ENCODE assay signal across 18 cellular contexts in the genomic region with DNA sequence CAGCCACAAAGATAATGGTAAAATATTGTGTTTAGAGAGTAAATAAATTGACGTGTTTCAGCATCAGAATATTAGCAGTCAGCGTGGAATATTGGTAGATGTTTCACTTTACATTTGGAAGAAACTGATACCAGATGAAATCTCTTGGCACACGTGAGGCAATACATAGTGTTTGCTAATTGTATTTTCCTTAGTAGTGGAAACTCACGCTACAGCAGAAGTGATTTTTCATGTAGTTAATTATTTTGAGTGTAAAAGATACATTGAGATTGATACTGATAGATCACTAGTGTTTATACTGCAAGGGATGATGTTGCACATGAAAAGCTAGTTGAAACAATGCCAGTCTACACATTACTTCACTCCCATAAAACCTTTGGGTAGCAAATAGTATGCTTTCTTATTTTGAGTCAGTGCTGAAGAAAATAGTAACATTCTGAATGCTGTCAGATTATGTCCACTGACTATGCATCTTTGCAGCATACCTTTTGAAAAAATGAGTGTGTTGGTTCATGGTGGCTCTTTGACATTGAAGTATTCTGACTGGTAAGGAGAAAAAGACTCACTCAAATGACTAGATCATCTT.
"Had no signal": no experiment of that assay in that cellular context is flagged by ENCODE, and none has a peak within 500 bp of the region (broad histone marks: within the 10 kb centered on the region; RNA-seq: fewer than 3 reads in every experiment).

No MANE protein-coding gene starts in this region.

- H3K4me3 Mint-ChIP-seq: activated B cell treated with CpG ODN at 0.5 μM for 24 hours; activated CD8-positive, alpha-beta memory T cell treated with anti-CD3 and anti-CD28 coated beads, Interleukin-2, amount 10 ng/mL, durations not matched to agents 7 days and 5 days; activated CD8-positive, alpha-beta T cell treated with anti-CD3 and anti-CD28 coated beads for 36 hours; memory B cell; nephron; stimulated activated naive CD8-positive, alpha-beta T cell treated with anti-CD3 and anti-CD28 coated beads, Interleukin-15, Interleukin-2, amounts not matched to agents 100 ng/mL and 50 ng/mL, for 24 hours; T-helper 2 cell treated with Interferon-gamma antibody and Interleukin-4, amounts not matched to agents 5 μg/mL and 100 μg/mL, for 36 hours had no signal

- DNase-seq: activated B cell treated with CpG ODN at 0.5 μM for 24 hours; activated CD4-positive, alpha-beta T cell treated with anti-CD3 and anti-CD28 coated beads for 48 hours; activated CD8-positive, alpha-beta memory T cell treated with anti-CD3 and anti-CD28 coated beads, Interleukin-2, amount 10 ng/mL, durations not matched to agents 7 days and 5 days; activated CD8-positive, alpha-beta T cell treated with anti-CD3 and anti-CD28 coated beads for 36 hours; activated T-cell treated with anti-CD3 and anti-CD28 coated beads for 4 hours; aorta; heart right ventricle; left colon; ovary; psoas muscle; stimulated activated CD4-positive, alpha-beta T cell treated with anti-CD3 and anti-CD28 coated beads, Interleukin-4, amount 100 ng/mL, for 24 hours; tibial artery had no signal

- H3K27me3 Mint-ChIP-seq: activated B cell treated with CpG ODN at 0.5 μM for 24 hours; activated CD8-positive, alpha-beta memory T cell treated with anti-CD3 and anti-CD28 coated beads, Interleukin-2, amount 10 ng/mL, durations not matched to agents 7 days and 5 days; activated CD8-positive, alpha-beta T cell treated with anti-CD3 and anti-CD28 coated beads for 36 hours; brain; memory B cell; stimulated activated naive CD8-positive, alpha-beta T cell treated with anti-CD3 and anti-CD28 coated beads, Interleukin-15, Interleukin-2, amounts not matched to agents 100 ng/mL and 50 ng/mL, for 24 hours had no signal

- H3K9me3 Mint-ChIP-seq: activated B cell treated with CpG ODN at 0.5 μM for 24 hours; activated CD8-positive, alpha-beta T cell treated with anti-CD3 and anti-CD28 coated beads for 36 hours; brain; memory B cell; nephron; stimulated activated naive CD8-positive, alpha-beta T cell treated with anti-CD3 and anti-CD28 coated beads, Interleukin-15, Interleukin-2, amounts not matched to agents 100 ng/mL and 50 ng/mL, for 24 hours; T-helper 2 cell treated with Interferon-gamma antibody and Interleukin-4, amounts not matched to agents 5 μg/mL and 100 μg/mL, for 36 hours had no signal

- H3K4me1 Mint-ChIP-seq: activated B cell treated with CpG ODN at 0.5 μM for 24 hours, brain had no signal

- H3K27ac Mint-ChIP-seq: activated B cell treated with CpG ODN at 0.5 μM for 24 hours; activated CD8-positive, alpha-beta memory T cell treated with anti-CD3 and anti-CD28 coated beads, Interleukin-2, amount 10 ng/mL, durations not matched to agents 7 days and 5 days; activated CD8-positive, alpha-beta T cell treated with anti-CD3 and anti-CD28 coated beads for 36 hours; activated naive CD4-positive, alpha-beta T cell treated with anti-CD3 and anti-CD28 coated beads, Interleukin-2, amount 50 U/mL, for 72 hours; brain; memory B cell; stimulated activated naive CD8-positive, alpha-beta T cell treated with anti-CD3 and anti-CD28 coated beads, Interleukin-15, Interleukin-2, amounts not matched to agents 100 ng/mL and 50 ng/mL, for 24 hours had no signal

- ATAC-seq: activated CD8-positive, alpha-beta memory T cell treated with anti-CD3 and anti-CD28 coated beads, Interleukin-2, amount 10 ng/mL, durations not matched to agents 7 days and 5 days; activated CD8-positive, alpha-beta T cell treated with anti-CD3 and anti-CD28 coated beads for 36 hours; heart right ventricle; left colon; psoas muscle had no signal
